ENCODE assay signal across 25 cellular contexts in the genomic region with DNA sequence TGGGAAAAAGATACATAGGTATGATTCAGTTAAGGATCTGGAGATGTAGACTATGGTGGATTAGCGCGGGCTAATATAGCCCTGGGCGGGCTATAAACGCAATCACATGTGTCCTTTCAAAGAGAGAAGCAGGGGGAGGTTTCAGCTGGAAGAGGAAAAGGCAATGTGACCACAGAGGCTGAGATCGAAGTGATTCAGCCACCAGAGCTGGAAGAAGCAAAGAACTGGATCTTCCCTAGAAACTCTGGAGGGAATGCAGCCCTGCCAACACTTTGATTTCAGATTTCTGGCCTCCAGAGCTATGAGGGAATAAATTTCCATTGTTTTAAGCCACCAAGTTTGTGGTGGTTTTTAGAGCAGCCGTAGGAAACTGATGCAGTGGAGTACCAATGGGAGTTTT.
"Had no signal": no experiment of that assay in that cellular context is flagged by ENCODE, and none has a peak within 500 bp of the region (broad histone marks: within the 10 kb centered on the region; RNA-seq: fewer than 3 reads in every experiment).

No MANE protein-coding gene starts in this region.

- H3K4me1 Mint-ChIP-seq: activated CD4-positive, alpha-beta T cell treated with anti-CD3 and anti-CD28 coated beads, Interleukin-2, amount 10 ng/mL, durations not matched to agents 24 days and 14 days had no signal

- H2AFZ ChIP-seq: parathyroid adenoma had no signal

- H3K4me1 ChIP-seq: breast epithelium, psoas muscle, tibial artery had no signal

- ATAC-seq: mucosa of descending colon; natural killer cell treated with Interleukin-12 subunit alpha and Interleukin-12 subunit beta and Interleukin-15 and Interleukin-18, amount 100 ng/mL, for 72 hours; psoas muscle; upper lobe of right lung had no signal

- DNase-seq: activated CD4-positive, alpha-beta memory T cell treated with anti-CD3 and anti-CD28 coated beads for 36 hours; activated CD4-positive, alpha-beta T cell treated with anti-CD3 and anti-CD28 coated beads, Interleukin-2, amount 10 ng/mL, durations not matched to agents 24 days and 14 days; activated CD4-positive, CD25-positive, alpha-beta regulatory T cell treated with anti-CD3 and anti-CD28 coated beads, Interleukin-2, amount 50 U/mL, for 72 hours; activated CD8-positive, alpha-beta memory T cell treated with anti-CD3 and anti-CD28 coated beads, Interleukin-2, amount 50 U/mL, for 4 hours; activated effector memory CD4-positive, alpha-beta T cell treated with anti-CD3 and anti-CD28 coated beads, Interleukin-2, amount 50 U/mL, for 16 hours; activated naive CD4-positive, alpha-beta T cell treated with anti-CD3 and anti-CD28 coated beads, Interleukin-2, amount 10 ng/mL, durations not matched to agents 7 days and 5 days; activated T-cell treated with anti-CD3 and anti-CD28 coated beads, Interleukin-2, amount 50 U/mL, for 1 hour; amygdala; central memory CD4-positive, alpha-beta T cell; left ventricle myocardium inferior; mucosa of descending colon; psoas muscle; stimulated activated naive CD4-positive, alpha-beta T cell; SW 1271; T-helper 9 cell; tibial artery; upper lobe of right lung had no signal

- H3K27me3 ChIP-seq: breast epithelium, suprapubic skin, tibial artery, upper lobe of right lung had no signal

- H3K27me3 Mint-ChIP-seq: activated CD4-positive, alpha-beta memory T cell treated with anti-CD3 and anti-CD28 coated beads for 36 hours had no signal

- H3K36me3 Mint-ChIP-seq: activated CD4-positive, alpha-beta memory T cell treated with anti-CD3 and anti-CD28 coated beads for 36 hours; activated naive CD4-positive, alpha-beta T cell treated with anti-CD3 and anti-CD28 coated beads, Interleukin-2, amount 10 ng/mL, durations not matched to agents 7 days and 5 days; natural killer cell treated with Interleukin-12 subunit alpha and Interleukin-12 subunit beta and Interleukin-15 and Interleukin-18, amount 100 ng/mL, for 72 hours had no signal

- H3K36me3 ChIP-seq: breast epithelium, left ventricle myocardium inferior, suprapubic skin, tibial artery, upper lobe of right lung had no signal

- H3K4me3 Mint-ChIP-seq: activated CD4-positive, alpha-beta memory T cell treated with anti-CD3 and anti-CD28 coated beads for 36 hours; activated CD4-positive, alpha-beta T cell treated with anti-CD3 and anti-CD28 coated beads, Interleukin-2, amount 10 ng/mL, durations not matched to agents 24 days and 14 days; activated naive CD4-positive, alpha-beta T cell treated with anti-CD3 and anti-CD28 coated beads, Interleukin-2, amount 10 ng/mL, durations not matched to agents 7 days and 5 days; activated T-helper 1 cell treated with anti-CD3 and anti-CD28 coated beads, Interleukin-12 subunit alpha, Interleukin-12 subunit beta, Interleukin-2, Interleukin-4 antibody, amounts not matched to agents 30 ng/mL and 10 ng/mL and 1 ng/mL, durations not matched to agents 14 hours and 24 hours and 36 hours; natural killer cell treated with Interleukin-12 subunit alpha and Interleukin-12 subunit beta and Interleukin-15 and Interleukin-18, amount 100 ng/mL, for 72 hours; T-helper 1 cell treated with Interleukin-12 subunit alpha and Interleukin-12 subunit beta and Interleukin-4 antibody, amounts not matched to agents 30 μg/mL and 1 μg/mL, for 36 hours had no signal

- H3K9me3 Mint-ChIP-seq: activated CD4-positive, alpha-beta memory T cell treated with anti-CD3 and anti-CD28 coated beads for 36 hours; activated CD4-positive, alpha-beta T cell treated with anti-CD3 and anti-CD28 coated beads, Interleukin-2, amount 10 ng/mL, durations not matched to agents 24 days and 14 days; activated naive CD4-positive, alpha-beta T cell treated with anti-CD3 and anti-CD28 coated beads, Interleukin-2, amount 10 ng/mL, durations not matched to agents 7 days and 5 days; activated T-helper 1 cell treated with anti-CD3 and anti-CD28 coated beads, Interleukin-12 subunit alpha, Interleukin-12 subunit beta, Interleukin-2, Interleukin-4 antibody, amounts not matched to agents 30 ng/mL and 10 ng/mL and 1 ng/mL, durations not matched to agents 14 hours and 24 hours and 36 hours; natural killer cell treated with Interleukin-12 subunit alpha and Interleukin-12 subunit beta and Interleukin-15 and Interleukin-18, amount 100 ng/mL, for 72 hours; T-helper 1 cell treated with Interleukin-12 subunit alpha and Interleukin-12 subunit beta and Interleukin-4 antibody, amounts not matched to agents 30 μg/mL and 1 μg/mL, for 36 hours had no signal

- H3K27ac Mint-ChIP-seq: activated CD4-positive, alpha-beta memory T cell treated with anti-CD3 and anti-CD28 coated beads for 36 hours; activated CD4-positive, alpha-beta T cell treated with anti-CD3 and anti-CD28 coated beads, Interleukin-2, amount 10 ng/mL, durations not matched to agents 24 days and 14 days; activated naive CD4-positive, alpha-beta T cell treated with anti-CD3 and anti-CD28 coated beads, Interleukin-2, amount 10 ng/mL, durations not matched to agents 7 days and 5 days; activated T-helper 1 cell treated with anti-CD3 and anti-CD28 coated beads, Interleukin-12 subunit alpha, Interleukin-12 subunit beta, Interleukin-2, Interleukin-4 antibody, amounts not matched to agents 30 ng/mL and 10 ng/mL and 1 ng/mL, durations not matched to agents 14 hours and 24 hours and 36 hours; natural killer cell treated with Interleukin-12 subunit alpha and Interleukin-12 subunit beta and Interleukin-15 and Interleukin-18, amount 100 ng/mL, for 72 hours; T-helper 1 cell treated with Interleukin-12 subunit alpha and Interleukin-12 subunit beta and Interleukin-4 antibody, amounts not matched to agents 30 μg/mL and 1 μg/mL, for 36 hours had no signal

- H3K4me3 ChIP-seq: breast epithelium, left ventricle myocardium inferior, lung, mucosa of descending colon, psoas muscle, suprapubic skin, tibial artery, upper lobe of right lung had no signal

- H3K27ac ChIP-seq: breast epithelium, left ventricle myocardium inferior, parathyroid adenoma, psoas muscle, suprapubic skin, tibial artery, upper lobe of right lung, VCaP had no signal

- H3K9me3 ChIP-seq: breast epithelium, left ventricle myocardium inferior, mucosa of descending colon, psoas muscle, suprapubic skin, tibial artery, upper lobe of right lung had no signal

- H3K9ac ChIP-seq: parathyroid adenoma had no signal
